ENCODE assay signal across 8 cellular contexts in genomic region chr15:43106486-43106829, GRCh38.
A peak's percentile ranks its signal among the peaks of the same experiment; 100 is the strongest.
DNase-seq lines count a peak whose midpoint lies in the region; ATAC-seq lines count a peak whose summit lies in the region.

No MANE protein-coding gene starts in this region.

- no peak for DNase-seq in stimulated activated naive CD8-positive, alpha-beta T cell treated with anti-CD3 and anti-CD28 coated beads, Interleukin-15, Interleukin-2, amounts not matched to agents 100 U/mL and 50 U/mL, for 24 hours
- no peak for DNase-seq in caudate nucleus (lab: John Stamatoyannopoulos, UW)
- DNase-seq in NCI-H226 = no peak
- no peak for DNase-seq in central memory CD4-positive, alpha-beta T cell
- DNase-seq in stimulated activated naive CD4-positive, alpha-beta T cell (lab: John Stamatoyannopoulos, UW) = no peak
- no peak for DNase-seq in Kasumi-1 (lab: John Stamatoyannopoulos, UW)

- no peaks in the 10 kb centered on the region for H3K9me3 ChIP-seq in mucosa of stomach (ENCODE audit: control insufficient read depth, low read length)

- H3K4me3 Mint-ChIP-seq in stimulated activated naive CD8-positive, alpha-beta T cell treated with anti-CD3 and anti-CD28 coated beads, Interleukin-15, Interleukin-2, amounts not matched to agents 100 ng/mL and 50 ng/mL, for 24 hours = peak overlapping the region; percentile 98

- no peaks in the 10 kb centered on the region for H3K27me3 ChIP-seq in mucosa of stomach (ENCODE audit: control insufficient read depth, insufficient read depth, low read length)

- H3K27ac Mint-ChIP-seq in stimulated activated naive CD8-positive, alpha-beta T cell treated with anti-CD3 and anti-CD28 coated beads, Interleukin-15, Interleukin-2, amounts not matched to agents 100 ng/mL and 50 ng/mL, for 24 hours = peak overlapping the region; percentile 98

- no peaks in the 10 kb centered on the region for H3K27me3 Mint-ChIP-seq in stimulated activated naive CD8-positive, alpha-beta T cell treated with anti-CD3 and anti-CD28 coated beads, Interleukin-15, Interleukin-2, amounts not matched to agents 100 ng/mL and 50 ng/mL, for 24 hours

- no peak for ATAC-seq in stimulated activated naive CD8-positive, alpha-beta T cell treated with anti-CD3 and anti-CD28 coated beads, Interleukin-15, Interleukin-2, amounts not matched to agents 100 U/mL and 50 U/mL, for 24 hours

- no peaks in the 10 kb centered on the region for H3K9me3 Mint-ChIP-seq in stimulated activated naive CD8-positive, alpha-beta T cell treated with anti-CD3 and anti-CD28 coated beads, Interleukin-15, Interleukin-2, amounts not matched to agents 100 ng/mL and 50 ng/mL, for 24 hours

- peak overlapping the region; percentile 68 for H3K9ac ChIP-seq in mucosa of stomach (ENCODE audit: low read length)

- H3K4me3 ChIP-seq in mucosa of stomach (ENCODE audit: low read length) = peak overlapping the region; percentile 96

- H3K36me3 ChIP-seq in mucosa of stomach (ENCODE audit: control insufficient read depth, insufficient read depth, low read length) = no peaks in the 10 kb centered on the region

- H3K36me3 Mint-ChIP-seq in stimulated activated naive CD8-positive, alpha-beta T cell treated with anti-CD3 and anti-CD28 coated beads, Interleukin-15, Interleukin-2, amounts not matched to agents 100 ng/mL and 50 ng/mL, for 24 hours (ENCODE audit: low read depth) = peaks cover 27% of the 10 kb centered on the region

- H3K4me1 Mint-ChIP-seq in stimulated activated naive CD8-positive, alpha-beta T cell treated with anti-CD3 and anti-CD28 coated beads, Interleukin-15, Interleukin-2, amounts not matched to agents 100 ng/mL and 50 ng/mL, for 24 hours (ENCODE audit: low read depth) = peaks cover 45% of the 10 kb centered on the region

- peak overlapping the region; percentile 91 for H3K27ac ChIP-seq in caudate nucleus (ENCODE audit: low read depth, low read length)

- peaks cover 12% of the 10 kb centered on the region for H3K4me1 ChIP-seq in mucosa of stomach (ENCODE audit: control insufficient read depth, insufficient read depth, low read length)
